Comparison of ENCODE assay signal across 8 cellular contexts in genomic region chr2:231680992-231681852, GRCh38. TPM values are rescaled to one million over a fixed set of nuclear protein-coding genes. Genes with fewer than 3 reads are reported as not detected.
A peak's percentile ranks its signal among the peaks of the same experiment; 100 is the strongest.
DNase-seq lines count a peak whose midpoint lies in the region; ATAC-seq and TF ChIP-seq lines count a peak whose summit lies in the region.

No MANE protein-coding gene starts in this region.

- peak; percentile 78 for ATAC-seq in HG02852 (IDR thresholded peaks at IDR 0.05; ENCODE audit: unreplicated experiment)

- H3K9me3 ChIP-seq in spleen: no peaks in the 10 kb centered on the region

- H3K4me3 ChIP-seq in AG04449 (ENCODE audit: low read depth, low read length) (peak overlapping the region; percentile 55), spleen (peak overlapping the region; percentile 16 to 71 (median 36))

- no peak for TF ChIP-seq CTCF in AG04449 (IDR thresholded peaks at IDR 0.05; ENCODE audit: insufficient read depth, low read length, missing control alignments)
- TF ChIP-seq CTCF in GM13977 (IDR thresholded peaks at IDR 0.05; ENCODE audit: extremely low read depth, insufficient read depth, missing control alignments): no peak
- no peak for TF ChIP-seq CTCF in spleen (IDR thresholded peaks at IDR 0.05 in 8 of 11, conservative IDR thresholded peaks at IDR 0.05 in 3 of 11)

- H3K27ac ChIP-seq in cingulate gyrus (ENCODE audit: low read depth, low read length): peak overlapping the region; percentile 98
- peak overlapping the region; percentile 60 to 87 (median 80) for H3K27ac ChIP-seq in spleen

- intact Hi-C loops in spleen (cut with DNase I; ENCODE audit: low total_unique reads): loop anchor here (2.0 kb wide), 1 partner anchor 34 kb away; no protein-coding TSS in a partner anchor

- DNase-seq in AG04449 (ENCODE audit: low read depth, low spot score) (no peak), GM13977 (ENCODE audit: low spot score) (peak; percentile 98), NOMO-1 treated with dmso at 0.1 percent for 144 hours (lab: John Stamatoyannopoulos, UW; ENCODE audit: unreplicated experiment) (peak; percentile 59), kidney glomerular epithelial cell (lab: John Stamatoyannopoulos, UW) (peak; percentile 33), spleen (peak; percentile 85), NCI-H748 treated with DMSO at 0.1 percent for 48 hours (lab: John Stamatoyannopoulos, UW) (no peak)

- POLR2A ChIA-PET in AG04449 (lab: Yijun Ruan, JAX): interaction anchor here (1.0 to 1.5 kb wide), 3 partner anchors 26 to 28 kb away, joined by 3 to 6 read pairs (median 4); partner anchors contain the start of gene PTMA

- WGBS in spleen, 5 donors: 11 to 19% (median 18%) methylated on average over 32 to 79 of the region's 79 CpGs

- in situ Hi-C loops in GM13977 (cut with MboI; ENCODE audit: low pct_unique_long_range_greater_than_20kb, low sequenced_read_pairs, unreplicated experiment): no loop called here

- H3K27me3 ChIP-seq in spleen (replicated peaks in 1 of 7): peaks cover 0 to 15% (median 0%) of the 10 kb centered on the region in 7 donors

- H3K36me3 ChIP-seq in spleen: no peaks in the 10 kb centered on the region

- CTCF ChIA-PET in AG04449 (lab: Yijun Ruan, JAX): interaction anchor here (0.8 to 29.6 kb wide), 11 partner anchors 7 to 74 kb away, joined by 3 to 743 read pairs (median 4); no protein-coding TSS in a partner anchor

- peaks cover 0 to 42% (median 24%) of the 10 kb centered on the region in 6 donors for H3K4me1 ChIP-seq in spleen

- peak in 1 of 3 donors; percentile 16 for TF ChIP-seq POLR2A in spleen (IDR thresholded peaks at IDR 0.05)

RNA-seq across cellular contexts. Expression of gene PTMA, which starts 27.1 kb away (rescaled TPM):
- 100 to 1,000 TPM; 509 to 901 (median 767) TPM for total RNA-seq in spleen
- polyA plus RNA-seq in spleen: 1,000 to 10,000 TPM; 1,653 to 2,114 (median 1,725) TPM

Comparison
In these comparisons a context has a peak if more than half of its experiments do, and no peak if none do; other contexts are left out.
1. DNase-seq: peak in GM13977 (single experiment), NOMO-1 treated with dmso at 0.1 percent for 144 hours (single experiment), kidney glomerular epithelial cell (single experiment) and spleen (single experiment); none in AG04449 (single experiment) and NCI-H748 treated with DMSO at 0.1 percent for 48 hours (single experiment).